8 cellular contexts compared by ENCODE assay signal in the genomic region with DNA sequence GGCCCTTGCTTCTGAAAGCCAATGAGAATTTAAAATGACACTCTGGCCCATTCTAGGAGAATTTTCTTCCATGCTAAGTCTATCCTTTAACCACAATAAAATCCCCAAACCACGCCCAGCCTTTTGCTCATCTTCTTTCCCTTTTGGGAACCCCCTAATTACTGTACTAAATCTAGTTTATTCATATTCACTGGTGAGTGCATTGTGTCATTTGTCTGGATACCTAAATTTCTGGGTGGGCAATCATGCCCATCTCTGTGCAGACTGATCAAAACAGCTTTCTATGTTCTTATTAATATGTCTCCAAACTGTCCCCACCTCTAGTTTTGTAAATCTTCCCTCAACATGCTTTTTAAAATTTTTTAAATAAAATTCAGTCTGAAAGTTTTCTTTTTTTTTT.
"Had no signal": no experiment of that assay in that cellular context is flagged by ENCODE, and none has a peak within 500 bp of the region (broad histone marks: within the 10 kb centered on the region; RNA-seq: fewer than 3 reads in every experiment).

No MANE protein-coding gene starts in this region.

- H3K4me3 Mint-ChIP-seq: GM23338, H9 had no signal

- FAIRE-seq: H1, H54, HTR-8/SVneo had no signal

- H3K4me2 ChIP-seq: GM23338 had no signal

- H3K4me1 Mint-ChIP-seq: GM23338, H9 had no signal

- H3K9me3 Mint-ChIP-seq: GM23338, H9 had no signal

- ATAC-seq: GM23338, K562 had no signal

- H3K27ac Mint-ChIP-seq: GM23338, H9 had no signal

- H2AFZ ChIP-seq: GM23338 had no signal

- H3K4me3 ChIP-seq: GM23338, K562 had no signal

- DNase-seq: H9, HCEC 1CT, IMR-90 had no signal
